19 cellular contexts compared by ENCODE assay signal in genomic region chr22:48800886-48801607, GRCh38.
A peak's percentile ranks its signal among the peaks of the same experiment; 100 is the strongest.
DNase-seq lines count a peak whose midpoint lies in the region; FAIRE-seq and TF ChIP-seq lines count a peak whose summit lies in the region.
"Had no signal": no experiment of that assay in that cellular context is flagged by ENCODE, and none has a peak within 500 bp of the region (broad histone marks: within the 10 kb centered on the region; RNA-seq: fewer than 3 reads in every experiment).

No MANE protein-coding gene starts in this region.

- no peak overlapping the region for H4K5ac ChIP-seq in mesendoderm (ENCODE audit: low read length)

- H3K4ac ChIP-seq in mesendoderm (ENCODE audit: low read depth, low read length): no peak overlapping the region

- no peaks in the 10 kb centered on the region for H3K79me1 ChIP-seq in mesendoderm (ENCODE audit: low read length)

- FAIRE-seq in bronchial epithelial cell (lab: Jason Lieb, UNC): peak; percentile 96
- FAIRE-seq: D721Med, GM12892, GM19239 had no signal

- H3K23ac ChIP-seq in mesendoderm (ENCODE audit: low read length): peak overlapping the region; percentile 91

- H3K79me2 ChIP-seq in mesendoderm (ENCODE audit: control insufficient read depth, insufficient read depth, low read length): no peaks in the 10 kb centered on the region

- no peaks in the 10 kb centered on the region for H3K4me1 Mint-ChIP-seq in activated CD4-positive, alpha-beta T cell treated with anti-CD3 and anti-CD28 coated beads, Interleukin-2, amount 10 ng/mL, durations not matched to agents 7 days and 5 days
- H3K4me1 Mint-ChIP-seq: CD14-positive monocyte had no signal

- 100% methylated on average over 1 of the region's 14 CpGs for WGBS in mesendoderm (ENCODE audit: extremely low coverage, insufficient coverage, low lambda C conversion rate)

- no peaks in the 10 kb centered on the region for H3K36me3 Mint-ChIP-seq in activated CD4-positive, alpha-beta T cell treated with anti-CD3 and anti-CD28 coated beads, Interleukin-2, amount 10 ng/mL, durations not matched to agents 7 days and 5 days (ENCODE audit: low read depth)
- H3K36me3 Mint-ChIP-seq: CD14-positive monocyte; CD8-positive, alpha-beta T cell had no signal

- H2BK5ac ChIP-seq in mesendoderm (ENCODE audit: low read length): peak overlapping the region; percentile 96

- no peak overlapping the region for H2BK15ac ChIP-seq in mesendoderm (replicated peaks; ENCODE audit: low read depth)

- peak; percentile 5 for DNase-seq in activated CD4-positive, alpha-beta T cell treated with anti-CD3 and anti-CD28 coated beads, Interleukin-2, amount 10 ng/mL, durations not matched to agents 7 days and 5 days
- no peak for DNase-seq in activated CD4-positive, alpha-beta T cell treated with anti-CD3 and anti-CD28 coated beads, Interleukin-2, amount 50 U/mL, for 1 hour
- DNase-seq in bronchial epithelial cell (ENCODE audit: low read depth): no peak
- DNase-seq in mesendoderm: no peak
- peak; percentile 12 for DNase-seq in ureter (ENCODE audit: low spot score)
- DNase-seq in midbrain (lab: John Stamatoyannopoulos, UW): no peak
- DNase-seq in NCI-H69 (lab: John Stamatoyannopoulos, UW): no peak
- DNase-seq: COR-L47, DMS153, DND-41, GDM1, GOT3 had no signal

- no peaks in the 10 kb centered on the region for H3K27me3 Mint-ChIP-seq in activated CD4-positive, alpha-beta T cell treated with anti-CD3 and anti-CD28 coated beads, Interleukin-2, amount 10 ng/mL, durations not matched to agents 7 days and 5 days

- H3K9me3 Mint-ChIP-seq in activated CD4-positive, alpha-beta T cell treated with anti-CD3 and anti-CD28 coated beads, Interleukin-2, amount 10 ng/mL, durations not matched to agents 7 days and 5 days: no peaks in the 10 kb centered on the region
- H3K9me3 Mint-ChIP-seq: CD8-positive, alpha-beta T cell had no signal

- H2BK120ac ChIP-seq in mesendoderm (ENCODE audit: low read depth, low read length): no peak overlapping the region

- POLR2A ChIA-PET in activated CD4-positive, alpha-beta T cell treated with anti-CD3 and anti-CD28 coated beads, Interleukin-2, amount 10 ng/mL, durations not matched to agents 7 days and 5 days (lab: Charles Lee): no interaction called here

- H3K56ac ChIP-seq in mesendoderm (ENCODE audit: low read length): peak overlapping the region; percentile 81

- H4K8ac ChIP-seq in mesendoderm (ENCODE audit: low read depth, low read length): no peak overlapping the region

- peaks cover 11% of the 10 kb centered on the region for H3K4me1 ChIP-seq in mesendoderm (ENCODE audit: control insufficient read depth, low read depth, low read length)
- H3K4me1 ChIP-seq: HAP-1 had no signal

- TF ChIP-seq CTCF in bronchial epithelial cell (IDR thresholded peaks at IDR 0.05; ENCODE audit: insufficient read depth, low read length, severe bottlenecking): no peak

- H3K4me2 ChIP-seq in mesendoderm (ENCODE audit: low read length): peak overlapping the region; percentile 13

- CTCF ChIA-PET in activated CD4-positive, alpha-beta T cell treated with anti-CD3 and anti-CD28 coated beads, Interleukin-2, amount 10 ng/mL, durations not matched to agents 7 days and 5 days (lab: Charles Lee): no interaction called here

- no peak overlapping the region for H3K9ac ChIP-seq in mesendoderm (ENCODE audit: low read length)

- H3K27me3 ChIP-seq in bronchial epithelial cell (ENCODE audit: control insufficient read depth, insufficient read depth, low read length): no peaks in the 10 kb centered on the region
- H3K27me3 ChIP-seq in mesendoderm (ENCODE audit: insufficient read depth, low read length, poor library complexity): no peaks in the 10 kb centered on the region

- H3K4me3 Mint-ChIP-seq in activated CD4-positive, alpha-beta T cell treated with anti-CD3 and anti-CD28 coated beads, Interleukin-2, amount 10 ng/mL, durations not matched to agents 7 days and 5 days: no peak overlapping the region
- H3K4me3 Mint-ChIP-seq: CD14-positive monocyte; CD8-positive, alpha-beta T cell had no signal

- no peak overlapping the region for H3K27ac Mint-ChIP-seq in activated CD4-positive, alpha-beta T cell treated with anti-CD3 and anti-CD28 coated beads, Interleukin-2, amount 10 ng/mL, durations not matched to agents 7 days and 5 days
- H3K27ac Mint-ChIP-seq: CD14-positive monocyte; CD8-positive, alpha-beta T cell had no signal

- no peak overlapping the region for H3K27ac ChIP-seq in mesendoderm (ENCODE audit: low read depth, low read length)
- H3K27ac ChIP-seq: 22Rv1 had no signal

- no peak overlapping the region for H3K4me3 ChIP-seq in bronchial epithelial cell (ENCODE audit: low read depth, low read length)
- H3K4me3 ChIP-seq in mesendoderm (ENCODE audit: low read length): no peak overlapping the region
- H3K4me3 ChIP-seq: HAP-1 had no signal

- peak overlapping the region; percentile 99 for H2AK5ac ChIP-seq in mesendoderm (ENCODE audit: low read length)

- H3K36me3 ChIP-seq in bronchial epithelial cell (ENCODE audit: control insufficient read depth, insufficient read depth, low read length) (no peaks in the 10 kb centered on the region), mesendoderm (ENCODE audit: control insufficient read depth, insufficient read depth, low read length) (no peaks in the 10 kb centered on the region)
- H3K36me3 ChIP-seq: HAP-1 had no signal

- no peak overlapping the region for H3K18ac ChIP-seq in mesendoderm (ENCODE audit: low read length)

Comparison
In these comparisons a context has a peak if more than half of its experiments do, and no peak if none do; other contexts are left out.
1. DNase-seq: peak in activated CD4-positive, alpha-beta T cell treated with anti-CD3 and anti-CD28 coated beads, Interleukin-2, amount 10 ng/mL, durations not matched to agents 7 days and 5 days (single experiment) and ureter (single experiment); none in activated CD4-positive, alpha-beta T cell treated with anti-CD3 and anti-CD28 coated beads, Interleukin-2, amount 50 U/mL, for 1 hour (single experiment), bronchial epithelial cell (single experiment), mesendoderm (single experiment), midbrain (single experiment) and NCI-H69 (single experiment).